10 cellular contexts compared by ENCODE assay signal in genomic region chr19:27746691-27747380, GRCh38.
A peak's percentile ranks its signal among the peaks of the same experiment; 100 is the strongest.
DNase-seq lines count a peak whose midpoint lies in the region; ATAC-seq, FAIRE-seq and TF ChIP-seq lines count a peak whose summit lies in the region.
"Had no signal": no experiment of that assay in that cellular context is flagged by ENCODE, and none has a peak within 500 bp of the region (broad histone marks: within the 10 kb centered on the region; RNA-seq: fewer than 3 reads in every experiment).

No MANE protein-coding gene starts in this region.

- peaks cover 8% of the 10 kb centered on the region; the same call in 1 of the 2 replicates for H3K9me3 ChIP-seq in HUES64 (ENCODE audit: insufficient read depth, low read depth, low read length)
- no peaks in the 10 kb centered on the region for H3K9me3 ChIP-seq in astrocyte (ENCODE audit: insufficient read depth, low read depth, low read length)
- H3K9me3 ChIP-seq in iPS-20b (ENCODE audit: insufficient read depth, low read depth, low read length): peaks cover 66% of the 10 kb centered on the region

- no peaks in the 10 kb centered on the region for H3K27me3 Mint-ChIP-seq in astrocyte (ENCODE audit: low read depth, unreplicated experiment)

- WGBS in HUES64: 34% methylated on average over 26 of the region's 28 CpGs

- no peak for FAIRE-seq in astrocyte (lab: Jason Lieb, UNC)

- H3K27me3 ChIP-seq in HUES64 (ENCODE audit: insufficient read depth, low read length) (peaks cover 36% of the 10 kb centered on the region), astrocyte (ENCODE audit: insufficient read depth, low read length) (no peaks in the 10 kb centered on the region), iPS-20b (ENCODE audit: insufficient read depth, low read length) (peaks cover 52% of the 10 kb centered on the region)

- no peak for TF ChIP-seq CTCF in astrocyte (IDR thresholded peaks at IDR 0.05; ENCODE audit: insufficient read depth, low read depth, low read length)

- ATAC-seq in stimulated activated effector memory CD8-positive, alpha-beta T cell treated with anti-CD3 and anti-CD28 coated beads, Interleukin-12 subunit alpha, Interleukin-12 subunit beta, amount 100 ng/mL, for 72 hours: peak; percentile 13
- ATAC-seq in HG03442 (IDR thresholded peaks at IDR 0.05; ENCODE audit: unreplicated experiment) (no peak), GM19023 (IDR thresholded peaks at IDR 0.05; ENCODE audit: unreplicated experiment) (no peak), GM19035 (IDR thresholded peaks at IDR 0.05; ENCODE audit: unreplicated experiment) (no peak)

- peak overlapping the region; percentile 33 for H3K4me2 ChIP-seq in astrocyte (ENCODE audit: low read length)

- no peak overlapping the region for H3K27ac Mint-ChIP-seq in astrocyte (ENCODE audit: unreplicated experiment)
- no peak overlapping the region for H3K27ac Mint-ChIP-seq in stimulated activated effector memory CD8-positive, alpha-beta T cell treated with anti-CD3 and anti-CD28 coated beads, Interleukin-12 subunit alpha, Interleukin-12 subunit beta, amount 100 ng/mL, for 72 hours
- H3K27ac Mint-ChIP-seq: mesothelial cell of epicardium had no signal

- H2AFZ ChIP-seq in astrocyte (ENCODE audit: low read depth, low read length): no peak overlapping the region

- H3K9me3 Mint-ChIP-seq in astrocyte (ENCODE audit: unreplicated experiment): peaks cover 5% of the 10 kb centered on the region
- H3K9me3 Mint-ChIP-seq in stimulated activated effector memory CD8-positive, alpha-beta T cell treated with anti-CD3 and anti-CD28 coated beads, Interleukin-12 subunit alpha, Interleukin-12 subunit beta, amount 100 ng/mL, for 72 hours: peaks cover 16% of the 10 kb centered on the region

- DNase-seq in astrocyte (ENCODE audit: low read depth) (peak; percentile 6), OCI-M1 (lab: John Stamatoyannopoulos, UW) (no peak)
- DNase-seq in stimulated activated effector memory CD8-positive, alpha-beta T cell treated with anti-CD3 and anti-CD28 coated beads, Interleukin-12 subunit alpha, Interleukin-12 subunit beta, amount 100 ng/mL, for 72 hours (ENCODE audit: low spot score in 2 of 2): no peak
- DNase-seq: NCI-H187 treated with DMSO at 0.1 percent for 48 hours had no signal

- H3K4me3 ChIP-seq in HUES64 (ENCODE audit: low read length) (peak overlapping the region; percentile 29), astrocyte (ENCODE audit: insufficient read depth, low read depth, low read length) (no peak overlapping the region), iPS-20b (ENCODE audit: low read length) (peak overlapping the region; percentile 42; the same call in 1 of the 2 replicates)

- 0 out of 2 replicates have a peak, but pooled peaks cover 13% of the 10 kb centered on the region for H3K4me1 ChIP-seq in HUES64 (ENCODE audit: insufficient read depth, low read length)
- no peaks in the 10 kb centered on the region for H3K4me1 ChIP-seq in astrocyte (ENCODE audit: insufficient read depth, low read length)
- no peaks in the 10 kb centered on the region; the same call in 1 of the 2 replicates for H3K4me1 ChIP-seq in iPS-20b (ENCODE audit: insufficient read depth, low read length)

- H3K36me3 Mint-ChIP-seq in astrocyte (ENCODE audit: low read depth, unreplicated experiment): peaks cover 20% of the 10 kb centered on the region
- H3K36me3 Mint-ChIP-seq in stimulated activated effector memory CD8-positive, alpha-beta T cell treated with anti-CD3 and anti-CD28 coated beads, Interleukin-12 subunit alpha, Interleukin-12 subunit beta, amount 100 ng/mL, for 72 hours: no peaks in the 10 kb centered on the region

- no peaks in the 10 kb centered on the region for H3K79me2 ChIP-seq in astrocyte (ENCODE audit: insufficient read depth, low read length)

- no peak overlapping the region for H3K27ac ChIP-seq in HUES64 (ENCODE audit: low read depth, low read length)
- H3K27ac ChIP-seq in astrocyte (ENCODE audit: low read depth, low read length): no peak overlapping the region
- no peak overlapping the region for H3K27ac ChIP-seq in iPS-20b (ENCODE audit: low read length)

- H4K20me1 ChIP-seq in astrocyte (ENCODE audit: insufficient read depth, low read length): peaks cover 16% of the 10 kb centered on the region

- H3K9ac ChIP-seq in HUES64 (ENCODE audit: low read depth, low read length) (no peak overlapping the region), astrocyte (ENCODE audit: low read length) (no peak overlapping the region), iPS-20b (ENCODE audit: low read depth, low read length) (no peak overlapping the region)

- H3K4me1 Mint-ChIP-seq in astrocyte (ENCODE audit: low read depth, unreplicated experiment): peaks cover 9% of the 10 kb centered on the region
- no peaks in the 10 kb centered on the region for H3K4me1 Mint-ChIP-seq in stimulated activated effector memory CD8-positive, alpha-beta T cell treated with anti-CD3 and anti-CD28 coated beads, Interleukin-12 subunit alpha, Interleukin-12 subunit beta, amount 100 ng/mL, for 72 hours
- H3K4me1 Mint-ChIP-seq: mesothelial cell of epicardium had no signal

- H3K4me3 Mint-ChIP-seq in astrocyte (ENCODE audit: unreplicated experiment): no peak overlapping the region
- no peak overlapping the region for H3K4me3 Mint-ChIP-seq in stimulated activated effector memory CD8-positive, alpha-beta T cell treated with anti-CD3 and anti-CD28 coated beads, Interleukin-12 subunit alpha, Interleukin-12 subunit beta, amount 100 ng/mL, for 72 hours
- H3K4me3 Mint-ChIP-seq: mesothelial cell of epicardium had no signal

- H3K36me3 ChIP-seq in HUES64 (ENCODE audit: insufficient read depth, low read length) (no peaks in the 10 kb centered on the region), astrocyte (ENCODE audit: insufficient read depth, low read length) (no peaks in the 10 kb centered on the region), iPS-20b (ENCODE audit: insufficient read depth, low read depth, low read length) (no peaks in the 10 kb centered on the region)
